22 cellular contexts compared by ENCODE assay signal in genomic region chr11:130170345-130170744, GRCh38. TPM values are rescaled to one million over a fixed set of nuclear protein-coding genes. Genes with fewer than 3 reads are reported as not detected.
A peak's percentile ranks its signal among the peaks of the same experiment; 100 is the strongest.
DNase-seq lines count a peak whose midpoint lies in the region; ATAC-seq and TF ChIP-seq lines count a peak whose summit lies in the region.
"Had no signal": no experiment of that assay in that cellular context is flagged by ENCODE, and none has a peak within 500 bp of the region (broad histone marks: within the 10 kb centered on the region; RNA-seq: fewer than 3 reads in every experiment).

No MANE protein-coding gene starts in this region.

- H3K9me3 Mint-ChIP-seq in WTC11 (peaks cover 10% of the 10 kb centered on the region), MCF 10A (ENCODE audit: unreplicated experiment) (peaks cover 8% of the 10 kb centered on the region)

- H3K9me3 ChIP-seq in breast epithelium (peaks cover 0 to 9% of the 10 kb centered on the region in 2 donors), mammary epithelial cell (replicated peaks; ENCODE audit: insufficient read depth, low read length) (no peaks in the 10 kb centered on the region), mucosa of descending colon (no peaks in the 10 kb centered on the region)

- peaks cover 87% of the 10 kb centered on the region for H3K79me2 ChIP-seq in mammary epithelial cell (ENCODE audit: insufficient read depth, low read length)

- ATAC-seq in WTC11, result peak; percentile 46
- ATAC-seq in mucosa of descending colon, result peak; percentile 57
- ATAC-seq in stimulated activated naive CD8-positive, alpha-beta T cell treated with anti-CD3 and anti-CD28 coated beads, Interleukin-15, Interleukin-2, amounts not matched to agents 100 U/mL and 50 U/mL, for 24 hours, result no peak
- ATAC-seq in HG03045 (IDR thresholded peaks at IDR 0.05; ENCODE audit: unreplicated experiment), result no peak
- ATAC-seq in GM21576 (IDR thresholded peaks at IDR 0.05; ENCODE audit: unreplicated experiment), result no peak

- no peak for TF ChIP-seq CTCF in breast epithelium (IDR thresholded peaks at IDR 0.05)
- TF ChIP-seq CTCF in mammary epithelial cell (conservative IDR thresholded peaks at IDR 0.05 in 1 of 2, IDR thresholded peaks at IDR 0.05 in 1 of 2; ENCODE audit: extremely low read depth in 1 of 2, insufficient read depth in 1 of 2, low read depth in 1 of 2, low read length in 2 of 2), result no peak
- no peak for TF ChIP-seq CTCF in WTC11 (IDR thresholded peaks at IDR 0.05)
- no peak for TF ChIP-seq CTCF in mucosa of descending colon (IDR thresholded peaks at IDR 0.05)
- no peak for TF ChIP-seq CTCF in MCF 10A (IDR thresholded peaks at IDR 0.05; ENCODE audit: unreplicated experiment)

- in situ Hi-C loops in mammary epithelial cell (cut with MboI; ENCODE audit: low sequenced_read_pairs in 2 of 2), result no loop called here

- H3K4me1 ChIP-seq in breast epithelium (no peaks in the 10 kb centered on the region), mammary epithelial cell (ENCODE audit: insufficient read depth, low read length) (peaks cover 24% of the 10 kb centered on the region), mucosa of descending colon (ENCODE audit: low read depth) (peaks cover 75% of the 10 kb centered on the region)

- no peak overlapping the region for H3K27ac Mint-ChIP-seq in WTC11
- no peak overlapping the region for H3K27ac Mint-ChIP-seq in MCF 10A (ENCODE audit: low read depth, unreplicated experiment)
- H3K27ac Mint-ChIP-seq: CD4-positive, CD25-positive, alpha-beta regulatory T cell had no signal

- peaks cover 9% of the 10 kb centered on the region for H3K36me3 Mint-ChIP-seq in WTC11
- H3K36me3 Mint-ChIP-seq in MCF 10A (ENCODE audit: insufficient read depth, unreplicated experiment), result no peaks in the 10 kb centered on the region
- H3K36me3 Mint-ChIP-seq: CD4-positive, CD25-positive, alpha-beta regulatory T cell had no signal

- H3K27ac ChIP-seq in breast epithelium, result peak overlapping the region; percentile 1 to 40
- no peak overlapping the region for H3K27ac ChIP-seq in mammary epithelial cell (ENCODE audit: insufficient read depth, low read depth, low read length)
- H3K27ac ChIP-seq: 22Rv1, SK-N-MC had no signal

- no peak overlapping the region for H3K9ac ChIP-seq in mammary epithelial cell (ENCODE audit: insufficient read depth, low read length)

- H3K27me3 ChIP-seq in breast epithelium (no peaks in the 10 kb centered on the region), mammary epithelial cell (ENCODE audit: insufficient read depth, low read length) (no peaks in the 10 kb centered on the region)

- intact Hi-C loops in breast epithelium (cut with DNase I; ENCODE audit: low total_unique reads), result no loop called here
- intact Hi-C loops in mammary epithelial cell (cut with micrococcal nuclease), result no loop called here
- intact Hi-C loops in mucosa of descending colon (cut with DNase I, micrococcal nuclease), result no loop called here
- intact Hi-C loops in MCF 10A (cut with micrococcal nuclease), result no loop called here

- H2AFZ ChIP-seq in mammary epithelial cell (ENCODE audit: low read depth, low read length), result no peak overlapping the region

- H3K4me3 Mint-ChIP-seq in WTC11 (no peak overlapping the region), MCF 10A (ENCODE audit: unreplicated experiment) (no peak overlapping the region)

- H3K4me1 Mint-ChIP-seq in WTC11 (0 out of 2 replicates have a peak, but pooled peaks cover 4% of the 10 kb centered on the region), MCF 10A (ENCODE audit: insufficient read depth, unreplicated experiment) (peaks cover 10% of the 10 kb centered on the region)
- H3K4me1 Mint-ChIP-seq: CD4-positive, CD25-positive, alpha-beta regulatory T cell had no signal

- WGBS in mammary epithelial cell (ENCODE audit: low coverage, missing lambda C conversion rate), result 86% methylated on average over 6 of the region's 8 CpGs

- CTCF ChIA-PET in mammary epithelial cell (lab: Charles Lee; ENCODE audit: low non-redundant PET) (no interaction called here), WTC11 (lab: Charles Lee) (no interaction called here), MCF 10A (lab: Yijun Ruan, JAX) (no interaction called here)

- H3K4me3 ChIP-seq in breast epithelium (no peak overlapping the region), mammary epithelial cell (replicated peaks in 1 of 3; ENCODE audit: insufficient read depth in 1 of 3, low read depth in 2 of 3, low read length in 3 of 3) (no peak overlapping the region), mucosa of descending colon (no peak overlapping the region)
- H3K4me3 ChIP-seq: SK-N-MC had no signal

- POLR2A ChIA-PET in WTC11 (lab: Charles Lee) (no interaction called here), MCF 10A (lab: Yijun Ruan, JAX) (interaction anchor here (0.9 kb wide), 1 partner anchor 15 kb away, joined by 3 read pairs; no protein-coding TSS in a partner anchor)

- BruUV-seq in mammary epithelial cell (replicated peaks; lab: Mats Ljungman, UMichigan) (no TSS peak), MCF 10A (replicated peaks; lab: Mats Ljungman, UMichigan) (no TSS peak)

- H3K27me3 Mint-ChIP-seq in WTC11 (ENCODE audit: low read depth), result peaks cover 78% of the 10 kb centered on the region
- H3K27me3 Mint-ChIP-seq in MCF 10A (ENCODE audit: insufficient read depth, unreplicated experiment), result no peaks in the 10 kb centered on the region

- TF ChIP-seq POLR2A in breast epithelium (IDR thresholded peaks at IDR 0.05), result no peak

- dilution Hi-C loops in mammary epithelial cell (cut with HindIII; ENCODE audit: low sequenced_read_pairs), result no loop called here

- H3K36me3 ChIP-seq in breast epithelium, result no peaks in the 10 kb centered on the region
- no peaks in the 10 kb centered on the region for H3K36me3 ChIP-seq in mammary epithelial cell (ENCODE audit: insufficient read depth, low read length)
- no peaks in the 10 kb centered on the region for H3K36me3 ChIP-seq in mucosa of descending colon (ENCODE audit: low read depth)

- DNase-seq in breast epithelium (ENCODE audit: low spot score in 2 of 2) (no peak), mammary epithelial cell (no peak), WTC11 (ENCODE audit: low spot score) (peak; percentile 36), mucosa of descending colon (peak in 2 of 3 donors; percentile 67 to 69), MCF 10A (ENCODE audit: unreplicated experiment) (no peak)
- no peak for DNase-seq in stimulated activated naive CD8-positive, alpha-beta T cell treated with anti-CD3 and anti-CD28 coated beads, Interleukin-15, Interleukin-2, amounts not matched to agents 100 U/mL and 50 U/mL, for 24 hours
- DNase-seq: AML-193; CD4-positive, CD25-positive, alpha-beta regulatory T cell; COR-L47; DMS 273 treated with DMSO at 0.1 percent for 48 hours; EL; NCI-H1105; NCI-H2081 treated with DMSO at 0.1 percent for 48 hours; NCI-H446 treated with DMSO at 0.1 percent for 48 hours; NK-92 treated with Interleukin-12 subunit alpha and Interleukin-12 subunit beta, amount 100 ng/mL, for 24 hours; OCI-M1; SHP77 had no signal

- no peak overlapping the region for H3K4me2 ChIP-seq in mammary epithelial cell (ENCODE audit: insufficient read depth, low read depth, low read length)

- H4K20me1 ChIP-seq in mammary epithelial cell (ENCODE audit: insufficient read depth, low read length), result no peaks in the 10 kb centered on the region

TF ChIP-seq in WTC11, 78 proteins besides CTCF, POLR2A, EP300 and RAD21:
- TF ChIP-seq SMAD3 (CRISPR knock-in tag; IDR thresholded peaks at IDR 0.05; ENCODE audit: borderline replicate concordance) (no peak), TEAD4 (CRISPR knock-in tag; IDR thresholded peaks at IDR 0.05) (no peak), ZBTB21 (CRISPR knock-in tag; IDR thresholded peaks at IDR 0.05; ENCODE audit: borderline replicate concordance) (no peak), TCF7 (CRISPR knock-in tag; IDR thresholded peaks at IDR 0.05; ENCODE audit: low read depth) (no peak), IRF2 (CRISPR knock-in tag; IDR thresholded peaks at IDR 0.05; ENCODE audit: borderline replicate concordance, low read depth) (no peak), ZNF263 (CRISPR knock-in tag; IDR thresholded peaks at IDR 0.05; ENCODE audit: low read depth) (no peak), NR1H2 (CRISPR knock-in tag; IDR thresholded peaks at IDR 0.05) (no peak), GABPB1 (CRISPR knock-in tag; IDR thresholded peaks at IDR 0.05) (no peak), MXD4 (CRISPR knock-in tag; IDR thresholded peaks at IDR 0.05; ENCODE audit: borderline replicate concordance) (no peak), ZNF425 (CRISPR knock-in tag; conservative IDR thresholded peaks at IDR 0.05) (no peak), ETV6 (CRISPR knock-in tag; IDR thresholded peaks at IDR 0.05) (no peak), CDX4 (CRISPR knock-in tag; IDR thresholded peaks at IDR 0.05; ENCODE audit: borderline replicate concordance) (no peak), NFYB (CRISPR knock-in tag; conservative IDR thresholded peaks at IDR 0.05; ENCODE audit: low read depth) (no peak), JAZF1 (CRISPR knock-in tag; IDR thresholded peaks at IDR 0.05) (no peak), NR2C2 (CRISPR knock-in tag; IDR thresholded peaks at IDR 0.05) (no peak)

RNA-seq across cellular contexts. Expression of gene ST14, which starts 10.8 kb away (rescaled TPM):
- total RNA-seq in breast epithelium, result 10 to 100 TPM in 2 of 3 donors, 1 to 10 TPM in 1; 9.9 to 89.0 (median 48.5) TPM
- 10 to 100 TPM; 83.9 to 87.0 TPM for total RNA-seq in mammary epithelial cell
- polyA plus RNA-seq in mammary epithelial cell, result 72.9 TPM
- polyA minus RNA-seq in mammary epithelial cell, result 59.8 TPM
- total RNA-seq in WTC11 (2021), result 27.5 to 33.9 TPM (median 27.8 TPM) in 3 replicates
- total RNA-seq in mucosa of descending colon, result 100 to 1,000 TPM; 260 to 622 (median 508) TPM
- total RNA-seq in MCF 10A (2022), result 24.8 and 27.2 TPM in 2 replicates
- total RNA-seq: CD4-positive, CD25-positive, alpha-beta regulatory T cell; LHCN-M2 had no signal

Comparison
In these comparisons a context has a peak if more than half of its experiments do, and no peak if none do; other contexts are left out.
1. DNase-seq: peak in WTC11 (single experiment) and mucosa of descending colon (2 of 3); none in breast epithelium (0 of 2), mammary epithelial cell (single experiment), stimulated activated naive CD8-positive, alpha-beta T cell treated with anti-CD3 and anti-CD28 coated beads, Interleukin-15, Interleukin-2, amounts not matched to agents 100 U/mL and 50 U/mL, for 24 hours (single experiment) and MCF 10A (single experiment).
2. ATAC-seq: peak in WTC11 (single experiment) and mucosa of descending colon (single experiment); none in stimulated activated naive CD8-positive, alpha-beta T cell treated with anti-CD3 and anti-CD28 coated beads, Interleukin-15, Interleukin-2, amounts not matched to agents 100 U/mL and 50 U/mL, for 24 hours (single experiment), HG03045 (single experiment) and GM21576 (single experiment).